In genomic region chr20:33657704-33658095, GRCh38 we compare ENCODE assay signal across 2 cellular contexts.
TF ChIP-seq lines count a peak whose summit lies in the region.

No MANE protein-coding gene starts in this region.

TF ChIP-seq in SK-N-SH, 30 proteins besides CTCF, POLR2A, EP300 and RAD21 (continued from another document):
- no peak for TF ChIP-seq MAX (IDR thresholded peaks at IDR 0.05; ENCODE audit: low read depth)
- TF ChIP-seq EZH2phosphoT487 (IDR thresholded peaks at IDR 0.05; ENCODE audit: borderline replicate concordance, low read depth): no peak
- TF ChIP-seq JUND (IDR thresholded peaks at IDR 0.05): no peak
- TF ChIP-seq GABPA (IDR thresholded peaks at IDR 0.05; ENCODE audit: low read depth): no peak
- TF ChIP-seq FOXJ3 (CRISPR knock-in tag; IDR thresholded peaks at IDR 0.05): no peak
- no peak for TF ChIP-seq NRF1 (IDR thresholded peaks at IDR 0.05; ENCODE audit: low read depth, low read length)
- no peak for TF ChIP-seq CHD2 (IDR thresholded peaks at IDR 0.05; ENCODE audit: low read length, partially characterized antibody)
- no peak for TF ChIP-seq SMC3 (IDR thresholded peaks at IDR 0.05; ENCODE audit: low read depth, low read length)
- TF ChIP-seq, protein P1, sequence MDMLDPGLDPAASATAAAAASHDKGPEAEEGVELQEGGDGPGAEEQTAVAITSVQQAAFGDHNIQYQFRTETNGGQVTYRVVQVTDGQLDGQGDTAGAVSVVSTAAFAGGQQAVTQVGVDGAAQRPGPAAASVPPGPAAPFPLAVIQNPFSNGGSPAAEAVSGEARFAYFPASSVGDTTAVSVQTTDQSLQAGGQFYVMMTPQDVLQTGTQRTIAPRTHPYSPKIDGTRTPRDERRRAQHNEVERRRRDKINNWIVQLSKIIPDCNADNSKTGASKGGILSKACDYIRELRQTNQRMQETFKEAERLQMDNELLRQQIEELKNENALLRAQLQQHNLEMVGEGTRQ (IDR thresholded peaks at IDR 0.05; ENCODE audit: borderline replicate concordance, low read depth, low read length): no peak
- TF ChIP-seq FOXM1 (IDR thresholded peaks at IDR 0.05; ENCODE audit: low read depth): no peak
- no peak for TF ChIP-seq MEF2A (IDR thresholded peaks at IDR 0.05; ENCODE audit: borderline replicate concordance, low read depth)
- no peak for TF ChIP-seq PBX3 (IDR thresholded peaks at IDR 0.05)
- no peak for TF ChIP-seq SIN3A (IDR thresholded peaks at IDR 0.05; ENCODE audit: borderline replicate concordance, low read depth, low read length)
- no peak for TF ChIP-seq TEAD4 (IDR thresholded peaks at IDR 0.05; ENCODE audit: borderline replicate concordance, insufficient read depth)
- no peak for TF ChIP-seq POLR2AphosphoS5 (IDR thresholded peaks at IDR 0.05; ENCODE audit: low read depth, low read length)
- TF ChIP-seq FOSL2 (IDR thresholded peaks at IDR 0.05; ENCODE audit: borderline replicate concordance, low read depth): no peak
- TF ChIP-seq GATA2 (CRISPR knock-in tag; IDR thresholded peaks at IDR 0.05): no peak
- TF ChIP-seq RFX5 (IDR thresholded peaks at IDR 0.05; ENCODE audit: low read length): no peak

TF ChIP-seq in SK-N-SH treated with all-trans-retinoic acid at 6 μM for 48 hours, 23 proteins besides CTCF, POLR2A, EP300 and RAD21 (continued from another document):
- TF ChIP-seq ESRRG (CRISPR knock-in tag; IDR thresholded peaks at IDR 0.05) (no peak), ZNF565 (CRISPR knock-in tag; conservative IDR thresholded peaks at IDR 0.05; ENCODE audit: low read depth) (no peak), CREB5 (CRISPR knock-in tag; IDR thresholded peaks at IDR 0.05; ENCODE audit: low read depth) (no peak), ZFP30 (CRISPR knock-in tag; IDR thresholded peaks at IDR 0.05) (no peak), GLIS3 (CRISPR knock-in tag; IDR thresholded peaks at IDR 0.05) (no peak), ZC3H10 (CRISPR knock-in tag; IDR thresholded peaks at IDR 0.05) (no peak), RARB (CRISPR knock-in tag; IDR thresholded peaks at IDR 0.05) (no peak), ISL1 (CRISPR knock-in tag; IDR thresholded peaks at IDR 0.05) (no peak), CSRNP3 (CRISPR knock-in tag; IDR thresholded peaks at IDR 0.05) (no peak), BACH2 (CRISPR knock-in tag; IDR thresholded peaks at IDR 0.05; ENCODE audit: borderline replicate concordance) (no peak), CSDC2 (CRISPR knock-in tag; IDR thresholded peaks at IDR 0.05) (no peak)
